ENCODE assay signal across 1 cellular context in genomic region chr14:35814371-35815005, GRCh38.
A peak's percentile ranks its signal among the peaks of the same experiment; 100 is the strongest.
TF ChIP-seq lines count a peak whose summit lies in the region.

No MANE protein-coding gene starts in this region.

TF ChIP-seq in IMR-90, 13 proteins besides CTCF, POLR2A, EP300 and RAD21:
- TF ChIP-seq RCOR1 (IDR thresholded peaks at IDR 0.05; ENCODE audit: insufficient replicate concordance, low read length) (no peak), SMC3 (IDR thresholded peaks at IDR 0.05; ENCODE audit: low read depth, low read length) (peak; percentile 28; the same call in 1 of the 2 replicates)
